ENCODE assay signal across 16 cellular contexts in genomic region chr2:42104621-42105020, GRCh38. TPM values are rescaled to one million over a fixed set of nuclear protein-coding genes. Genes with fewer than 3 reads are reported as not detected.
DNase-seq lines count a peak whose midpoint lies in the region; ATAC-seq and TF ChIP-seq lines count a peak whose summit lies in the region.
"Had no signal": no experiment of that assay in that cellular context is flagged by ENCODE, and none has a peak within 500 bp of the region (broad histone marks: within the 10 kb centered on the region; RNA-seq: fewer than 3 reads in every experiment).

No MANE protein-coding gene starts in this region.

- H3K27me3 Mint-ChIP-seq in activated naive CD8-positive, alpha-beta T cell treated with anti-CD3 and anti-CD28 coated beads, Interleukin-2, amount 10 ng/mL, durations not matched to agents 7 days and 5 days: no peaks in the 10 kb centered on the region
- no peaks in the 10 kb centered on the region for H3K27me3 Mint-ChIP-seq in activated naive CD8-positive, alpha-beta T cell treated with anti-CD3 and anti-CD28 coated beads, Interleukin-2, amount 50 U/mL, for 24 hours

- H3K9me2 ChIP-seq in MM.1S (replicated peaks; ENCODE audit: insufficient read depth, low read length): no peaks in the 10 kb centered on the region

- peak overlapping the region; percentile 76 for H3K9ac ChIP-seq in MM.1S (ENCODE audit: low read length)

- no peak for TF ChIP-seq CTCF in MM.1S (IDR thresholded peaks at IDR 0.05; ENCODE audit: low read length)
- TF ChIP-seq CTCF in right lobe of liver (IDR thresholded peaks at IDR 0.05): no peak
- TF ChIP-seq CTCF in upper lobe of left lung (IDR thresholded peaks at IDR 0.05): no peak

- H3K4me3 ChIP-seq in MM.1S (ENCODE audit: low read length): peak overlapping the region; percentile 57
- no peak overlapping the region for H3K4me3 ChIP-seq in right lobe of liver
- H3K4me3 ChIP-seq in upper lobe of left lung: no peak overlapping the region
- H3K4me3 ChIP-seq: tibial artery had no signal

- peaks cover 5% of the 10 kb centered on the region for H3K9me3 Mint-ChIP-seq in activated naive CD8-positive, alpha-beta T cell treated with anti-CD3 and anti-CD28 coated beads, Interleukin-2, amount 10 ng/mL, durations not matched to agents 7 days and 5 days
- peaks cover 10% of the 10 kb centered on the region for H3K9me3 Mint-ChIP-seq in activated naive CD8-positive, alpha-beta T cell treated with anti-CD3 and anti-CD28 coated beads, Interleukin-2, amount 50 U/mL, for 24 hours

- H3K27me3 ChIP-seq in MM.1S (replicated peaks; ENCODE audit: insufficient read depth, low read length): no peaks in the 10 kb centered on the region
- no peaks in the 10 kb centered on the region for H3K27me3 ChIP-seq in right lobe of liver
- H3K27me3 ChIP-seq in upper lobe of left lung: no peaks in the 10 kb centered on the region
- H3K27me3 ChIP-seq: tibial artery had no signal

- H3K4me1 Mint-ChIP-seq in activated naive CD8-positive, alpha-beta T cell treated with anti-CD3 and anti-CD28 coated beads, Interleukin-2, amount 10 ng/mL, durations not matched to agents 7 days and 5 days: peaks cover 42% of the 10 kb centered on the region
- peaks cover 27% of the 10 kb centered on the region for H3K4me1 Mint-ChIP-seq in activated naive CD8-positive, alpha-beta T cell treated with anti-CD3 and anti-CD28 coated beads, Interleukin-2, amount 50 U/mL, for 24 hours

- POLR2A ChIA-PET in activated naive CD8-positive, alpha-beta T cell treated with anti-CD3 and anti-CD28 coated beads, Interleukin-2, amount 10 ng/mL, durations not matched to agents 7 days and 5 days (lab: Charles Lee): interaction anchor here (3.7 to 9.5 kb wide), 3 partner anchors 19 to 65 kb away, joined by 43 to 170 read pairs (median 131); partner anchors contain the start of gene EML4

- peaks cover 22% of the 10 kb centered on the region for H3K79me2 ChIP-seq in MM.1S (ENCODE audit: low read length)

- no peak for ATAC-seq in activated naive CD8-positive, alpha-beta T cell treated with anti-CD3 and anti-CD28 coated beads, Interleukin-2, amount 10 ng/mL, durations not matched to agents 7 days and 5 days (ENCODE audit: low read depth)
- no peak for ATAC-seq in activated naive CD8-positive, alpha-beta T cell treated with anti-CD3 and anti-CD28 coated beads, Interleukin-2, amount 50 U/mL, for 24 hours
- ATAC-seq in right lobe of liver (no peak), upper lobe of left lung (ENCODE audit: low FRiP score in 2 of 2) (no peak), HG02885 (IDR thresholded peaks at IDR 0.05; ENCODE audit: poor library complexity, unreplicated experiment) (no peak), GM18505 (IDR thresholded peaks at IDR 0.05; ENCODE audit: unreplicated experiment) (no peak)
- ATAC-seq: left lobe of liver had no signal

- no peaks in the 10 kb centered on the region for H4K20me1 ChIP-seq in MM.1S (ENCODE audit: insufficient read depth, low read length)

- no peaks in the 10 kb centered on the region for H3K36me3 ChIP-seq in MM.1S (replicated peaks; ENCODE audit: insufficient read depth, low read length)
- H3K36me3 ChIP-seq in right lobe of liver: no peaks in the 10 kb centered on the region
- no peaks in the 10 kb centered on the region for H3K36me3 ChIP-seq in upper lobe of left lung
- H3K36me3 ChIP-seq: tibial artery had no signal

- H3K36me3 Mint-ChIP-seq in activated naive CD8-positive, alpha-beta T cell treated with anti-CD3 and anti-CD28 coated beads, Interleukin-2, amount 10 ng/mL, durations not matched to agents 7 days and 5 days: peaks cover 2% of the 10 kb centered on the region
- H3K36me3 Mint-ChIP-seq in activated naive CD8-positive, alpha-beta T cell treated with anti-CD3 and anti-CD28 coated beads, Interleukin-2, amount 50 U/mL, for 24 hours (ENCODE audit: low read depth): peaks cover 9% of the 10 kb centered on the region

- WGBS in right lobe of liver (ENCODE audit: insufficient coverage, low coverage, low lambda C conversion rate, missing lambda C conversion rate): 50% methylated on average over 2 of the region's 5 CpGs
- 86 to 92% methylated on average over 5 of the region's 5 CpGs for WGBS in upper lobe of left lung, 2 donors

- H3F3A ChIP-seq in MM.1S (ENCODE audit: insufficient read depth, low read length): peaks cover 61% of the 10 kb centered on the region

- H2AFZ ChIP-seq in MM.1S (ENCODE audit: low read length): no peak overlapping the region

- H3K4me2 ChIP-seq in MM.1S (ENCODE audit: low read depth, low read length): peak overlapping the region; percentile 87

- H3K4me1 ChIP-seq in MM.1S (ENCODE audit: low read length): peaks cover 77% of the 10 kb centered on the region
- peaks cover 0 to 23% (median 5%) of the 10 kb centered on the region in 4 donors for H3K4me1 ChIP-seq in right lobe of liver
- peaks cover 29 to 58% (median 40%) of the 10 kb centered on the region in 4 donors for H3K4me1 ChIP-seq in upper lobe of left lung

- peak overlapping the region; percentile 97 for H3K27ac ChIP-seq in MM.1S (ENCODE audit: low read length)
- H3K27ac ChIP-seq in right lobe of liver: peak overlapping the region in 2 of 3 donors; percentile 62 to 67
- peak overlapping the region; percentile 74 to 86 (median 80) for H3K27ac ChIP-seq in upper lobe of left lung

- H3K4me3 Mint-ChIP-seq in activated naive CD8-positive, alpha-beta T cell treated with anti-CD3 and anti-CD28 coated beads, Interleukin-2, amount 10 ng/mL, durations not matched to agents 7 days and 5 days: peak overlapping the region; percentile 35
- H3K4me3 Mint-ChIP-seq in activated naive CD8-positive, alpha-beta T cell treated with anti-CD3 and anti-CD28 coated beads, Interleukin-2, amount 50 U/mL, for 24 hours: no peak overlapping the region

- no peak for DNase-seq in activated naive CD8-positive, alpha-beta T cell treated with anti-CD3 and anti-CD28 coated beads, Interleukin-2, amount 10 ng/mL, durations not matched to agents 7 days and 5 days
- no peak for DNase-seq in activated naive CD8-positive, alpha-beta T cell treated with anti-CD3 and anti-CD28 coated beads, Interleukin-2, amount 50 U/mL, for 24 hours
- no peak for DNase-seq in MM.1S
- DNase-seq in right lobe of liver: no peak
- no peak for DNase-seq in upper lobe of left lung
- DNase-seq in anterior cingulate cortex (lab: John Stamatoyannopoulos, UW): no peak
- DNase-seq: activated naive CD4-positive, alpha-beta T cell; Calu3; NCI-H526; SHP77 treated with DMSO at 0.1 percent for 48 hours; stimulated activated CD4-positive, alpha-beta T cell treated with anti-CD3 and anti-CD28 coated beads, Interleukin-15, amount 100 ng/mL, for 24 hours; tibial artery had no signal

- no peak for TF ChIP-seq EP300 in upper lobe of left lung (IDR thresholded peaks at IDR 0.05)

- no peak for TF ChIP-seq POLR2A in right lobe of liver (IDR thresholded peaks at IDR 0.05)
- TF ChIP-seq POLR2A in upper lobe of left lung (IDR thresholded peaks at IDR 0.05): no peak
- no peak for TF ChIP-seq POLR2A in GM18505 (IDR thresholded peaks at IDR 0.05; ENCODE audit: borderline replicate concordance, extremely low read depth, insufficient read depth, insufficient read length)

- intact Hi-C loops in right lobe of liver (cut with DNase I): no loop called here

- H3K9me3 ChIP-seq in MM.1S (replicated peaks; ENCODE audit: insufficient read depth, low read length) (no peaks in the 10 kb centered on the region), right lobe of liver (no peaks in the 10 kb centered on the region), upper lobe of left lung (peaks cover 0 to 3% (median 0%) of the 10 kb centered on the region in 4 donors)
- H3K9me3 ChIP-seq: tibial artery had no signal

- no peak overlapping the region for H3K27ac Mint-ChIP-seq in activated naive CD8-positive, alpha-beta T cell treated with anti-CD3 and anti-CD28 coated beads, Interleukin-2, amount 10 ng/mL, durations not matched to agents 7 days and 5 days
- no peak overlapping the region for H3K27ac Mint-ChIP-seq in activated naive CD8-positive, alpha-beta T cell treated with anti-CD3 and anti-CD28 coated beads, Interleukin-2, amount 50 U/mL, for 24 hours

RNA-seq across cellular contexts. Expression of gene PKDCC, which starts 56.8 kb away (rescaled TPM):
- not detected for total RNA-seq in activated naive CD8-positive, alpha-beta T cell treated with anti-CD3 and anti-CD28 coated beads, Interleukin-2, amount 10 ng/mL, durations not matched to agents 7 days and 5 days
- total RNA-seq in right lobe of liver (10 to 100 TPM in 4 of 6 experiments, 1 to 10 TPM in 2; 8.2 to 20.9 (median 12.3) TPM), upper lobe of left lung (100 to 1,000 TPM in 3 of 6 donors, 10 to 100 TPM in 3; 65.0 to 156 (median 95.9) TPM)
- total RNA-seq: T-helper 1 cell treated with Interleukin-12 subunit alpha and Interleukin-12 subunit beta and Interleukin-4 antibody, amounts not matched to agents 30 ng/mL and 1 ng/mL, for 36 hours had no signal

Comparison
In these comparisons a context has a peak if more than half of its experiments do, and no peak if none do; other contexts are left out.
1. RNA of gene PKDCC, which starts 56.8 kb away (total RNA-seq): 65.0 to 156 TPM in upper lobe of left lung and 8.2 to 20.9 TPM in right lobe of liver; not detected in activated naive CD8-positive, alpha-beta T cell treated with anti-CD3 and anti-CD28 coated beads, Interleukin-2, amount 10 ng/mL, durations not matched to agents 7 days and 5 days; every median in the first group is over 4 times any median in the second.
2. Peak in every context shown above with its lines, with median percentiles within 50 percentile points of each other: H3K27ac ChIP-seq.